ENCODE assay signal across 21 cellular contexts in the genomic region with DNA sequence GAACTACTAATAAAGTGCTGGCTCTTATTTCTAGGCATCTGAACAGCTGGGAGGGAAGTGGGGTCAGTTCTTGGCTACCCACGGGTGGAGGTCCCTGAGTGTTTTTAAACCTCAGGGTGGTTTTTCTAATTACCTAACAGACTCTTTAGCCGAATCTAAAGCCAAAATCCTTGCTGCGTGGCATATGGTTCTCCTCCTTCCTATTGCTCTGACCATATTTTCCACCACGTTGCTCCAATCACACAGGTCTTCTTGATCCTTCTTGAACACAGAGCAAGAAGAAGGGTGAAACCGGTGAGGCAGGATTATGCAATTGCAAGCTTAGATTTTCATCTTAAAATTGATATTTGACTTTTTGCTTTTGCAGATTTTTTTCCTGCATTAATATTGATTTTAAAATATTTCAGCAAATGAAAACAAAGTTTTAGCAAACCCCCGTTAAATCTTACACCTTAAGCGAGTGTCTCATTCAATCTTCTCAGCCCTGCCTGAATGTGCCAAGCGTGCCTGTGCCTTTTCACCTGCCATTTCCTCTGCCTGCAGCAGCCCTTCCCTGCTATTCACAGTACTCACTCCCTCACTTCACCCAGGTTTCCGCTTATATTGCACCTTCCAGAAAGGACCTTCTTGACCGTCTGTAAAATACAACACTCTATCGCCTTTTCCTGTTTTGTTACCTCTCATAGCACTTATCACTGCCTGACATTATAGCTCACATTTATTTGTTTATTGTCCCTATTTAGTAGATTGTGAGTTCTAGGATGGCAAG.
"Had no signal": no experiment of that assay in that cellular context is flagged by ENCODE, and none has a peak within 500 bp of the region (broad histone marks: within the 10 kb centered on the region; RNA-seq: fewer than 3 reads in every experiment).

No MANE protein-coding gene starts in this region.

- H3K27ac Mint-ChIP-seq: activated CD4-positive, alpha-beta T cell treated with anti-CD3 and anti-CD28 coated beads, Interleukin-2, amount 10 ng/mL, durations not matched to agents 7 days and 5 days; activated CD8-positive, alpha-beta memory T cell treated with anti-CD3 and anti-CD28 coated beads, Interleukin-2, amount 10 ng/mL, durations not matched to agents 7 days and 5 days; activated CD8-positive, alpha-beta T cell treated with anti-CD3 and anti-CD28 coated beads for 36 hours; activated naive CD4-positive, alpha-beta T cell treated with anti-CD3 and anti-CD28 coated beads, Interleukin-2, amount 50 U/mL, for 24 hours; activated T-helper 1 cell treated with anti-CD3 and anti-CD28 coated beads, Interleukin-12 subunit alpha, Interleukin-12 subunit beta, Interleukin-2, Interleukin-4 antibody, amounts not matched to agents 30 ng/mL and 10 ng/mL and 1 ng/mL, durations not matched to agents 14 hours and 24 hours and 36 hours; naive thymus-derived CD8-positive, alpha-beta T cell; stimulated activated naive CD8-positive, alpha-beta T cell treated with anti-CD3 and anti-CD28 coated beads, Interleukin-15, Interleukin-2, amounts not matched to agents 100 ng/mL and 50 ng/mL, for 24 hours had no signal

- H3K27ac ChIP-seq: esophagus muscularis mucosa, ovary, prostate gland, thyroid gland had no signal

- H3K4me1 ChIP-seq: prostate gland, thyroid gland had no signal

- H3K4me3 Mint-ChIP-seq: activated CD4-positive, alpha-beta T cell treated with anti-CD3 and anti-CD28 coated beads, Interleukin-2, amount 10 ng/mL, durations not matched to agents 7 days and 5 days; activated CD8-positive, alpha-beta memory T cell treated with anti-CD3 and anti-CD28 coated beads, Interleukin-2, amount 10 ng/mL, durations not matched to agents 7 days and 5 days; activated CD8-positive, alpha-beta T cell treated with anti-CD3 and anti-CD28 coated beads for 36 hours; activated naive CD4-positive, alpha-beta T cell treated with anti-CD3 and anti-CD28 coated beads, Interleukin-2, amount 50 U/mL, for 24 hours; activated T-helper 1 cell treated with anti-CD3 and anti-CD28 coated beads, Interleukin-12 subunit alpha, Interleukin-12 subunit beta, Interleukin-2, Interleukin-4 antibody, amounts not matched to agents 30 ng/mL and 10 ng/mL and 1 ng/mL, durations not matched to agents 14 hours and 24 hours and 36 hours; brain; naive thymus-derived CD8-positive, alpha-beta T cell; stimulated activated naive CD8-positive, alpha-beta T cell treated with anti-CD3 and anti-CD28 coated beads, Interleukin-15, Interleukin-2, amounts not matched to agents 100 ng/mL and 50 ng/mL, for 24 hours had no signal

- DNase-seq: activated CD4-positive, alpha-beta T cell treated with anti-CD3 and anti-CD28 coated beads, Interleukin-2, amount 10 ng/mL, durations not matched to agents 7 days and 5 days; activated CD8-positive, alpha-beta memory T cell treated with anti-CD3 and anti-CD28 coated beads, Interleukin-2, amount 10 ng/mL, durations not matched to agents 7 days and 5 days; activated CD8-positive, alpha-beta T cell treated with anti-CD3 and anti-CD28 coated beads for 36 hours; activated gamma-delta T cell; activated T-cell treated with anti-CD3 and anti-CD28 coated beads for 4 hours; aorta; glutamatergic neuron; naive thymus-derived CD8-positive, alpha-beta T cell; ovary; stimulated activated CD4-positive, alpha-beta T cell treated with anti-CD3 and anti-CD28 coated beads, Interleukin-4, amount 100 ng/mL, for 24 hours; thyroid gland had no signal

- H3K36me3 Mint-ChIP-seq: activated CD8-positive, alpha-beta memory T cell treated with anti-CD3 and anti-CD28 coated beads, Interleukin-2, amount 10 ng/mL, durations not matched to agents 7 days and 5 days; activated naive CD4-positive, alpha-beta T cell treated with anti-CD3 and anti-CD28 coated beads, Interleukin-2, amount 50 U/mL, for 24 hours; brain; naive thymus-derived CD8-positive, alpha-beta T cell had no signal

- ATAC-seq: activated CD4-positive, CD25-positive, alpha-beta regulatory T cell treated with anti-CD3 and anti-CD28 coated beads, Interleukin-2, amount 50 U/mL, for 24 hours; activated CD8-positive, alpha-beta memory T cell treated with anti-CD3 and anti-CD28 coated beads, Interleukin-2, amount 10 ng/mL, durations not matched to agents 7 days and 5 days; activated CD8-positive, alpha-beta T cell treated with anti-CD3 and anti-CD28 coated beads for 36 hours; left lobe of liver; naive thymus-derived CD8-positive, alpha-beta T cell had no signal

- H3K4me1 Mint-ChIP-seq: activated CD4-positive, alpha-beta T cell treated with anti-CD3 and anti-CD28 coated beads, Interleukin-2, amount 10 ng/mL, durations not matched to agents 7 days and 5 days; activated CD8-positive, alpha-beta memory T cell treated with anti-CD3 and anti-CD28 coated beads, Interleukin-2, amount 10 ng/mL, durations not matched to agents 7 days and 5 days; activated naive CD4-positive, alpha-beta T cell treated with anti-CD3 and anti-CD28 coated beads, Interleukin-2, amount 50 U/mL, for 24 hours had no signal

- H3K9me3 ChIP-seq: esophagus muscularis mucosa, ovary, prostate gland, thyroid gland had no signal

- H3K9me3 Mint-ChIP-seq: activated CD8-positive, alpha-beta T cell treated with anti-CD3 and anti-CD28 coated beads for 36 hours; activated naive CD4-positive, alpha-beta T cell treated with anti-CD3 and anti-CD28 coated beads, Interleukin-2, amount 50 U/mL, for 24 hours; stimulated activated naive CD8-positive, alpha-beta T cell treated with anti-CD3 and anti-CD28 coated beads, Interleukin-15, Interleukin-2, amounts not matched to agents 100 ng/mL and 50 ng/mL, for 24 hours had no signal

- H3K36me3 ChIP-seq: esophagus muscularis mucosa, ovary, prostate gland, thyroid gland had no signal

- H3K27me3 Mint-ChIP-seq: activated CD4-positive, alpha-beta T cell treated with anti-CD3 and anti-CD28 coated beads, Interleukin-2, amount 10 ng/mL, durations not matched to agents 7 days and 5 days; activated CD8-positive, alpha-beta memory T cell treated with anti-CD3 and anti-CD28 coated beads, Interleukin-2, amount 10 ng/mL, durations not matched to agents 7 days and 5 days; activated CD8-positive, alpha-beta T cell treated with anti-CD3 and anti-CD28 coated beads for 36 hours; activated naive CD4-positive, alpha-beta T cell treated with anti-CD3 and anti-CD28 coated beads, Interleukin-2, amount 50 U/mL, for 24 hours; stimulated activated naive CD8-positive, alpha-beta T cell treated with anti-CD3 and anti-CD28 coated beads, Interleukin-15, Interleukin-2, amounts not matched to agents 100 ng/mL and 50 ng/mL, for 24 hours had no signal

- H3K27me3 ChIP-seq: esophagus muscularis mucosa, ovary, thyroid gland had no signal

- H3K4me3 ChIP-seq: coronary artery, esophagus muscularis mucosa, lung, ovary, prostate gland, thyroid gland had no signal
